In genomic region chr4:158799856-158800255, GRCh38 we compare ENCODE assay signal across 20 cellular contexts.
"Had no signal": no experiment of that assay in that cellular context is flagged by ENCODE, and none has a peak within 500 bp of the region (broad histone marks: within the 10 kb centered on the region; RNA-seq: fewer than 3 reads in every experiment).

No MANE protein-coding gene starts in this region.

- H3K27me3 ChIP-seq: brain microvascular endothelial cell had no signal

- H3K27ac Mint-ChIP-seq: activated naive CD4-positive, alpha-beta T cell treated with anti-CD3 and anti-CD28 coated beads, Interleukin-2, amount 50 U/mL, for 72 hours; dendritic cell treated with granulocyte-macrophage colony-stimulating factor and Interleukin-4, amounts not matched to agents 40 ng/mL and 50 ng/mL, for 4 days; immature natural killer cell; stimulated activated effector memory CD8-positive, alpha-beta T cell treated with anti-CD3 and anti-CD28 coated beads, Interleukin-12 subunit alpha, Interleukin-12 subunit beta, amount 100 ng/mL, for 72 hours; T-cell; type B pancreatic cell; WTC11 had no signal

- H3K4me3 Mint-ChIP-seq: dendritic cell treated with granulocyte-macrophage colony-stimulating factor and Interleukin-4, amounts not matched to agents 40 ng/mL and 50 ng/mL, for 4 days; effector memory CD8-positive, alpha-beta T cell; immature natural killer cell; neural crest cell; stimulated activated effector memory CD8-positive, alpha-beta T cell treated with anti-CD3 and anti-CD28 coated beads, Interleukin-12 subunit alpha, Interleukin-12 subunit beta, amount 100 ng/mL, for 72 hours; T-cell; type B pancreatic cell; WTC11 had no signal

- H3K9me3 Mint-ChIP-seq: activated naive CD4-positive, alpha-beta T cell treated with anti-CD3 and anti-CD28 coated beads, Interleukin-2, amount 50 U/mL, for 72 hours; dendritic cell treated with granulocyte-macrophage colony-stimulating factor and Interleukin-4, amounts not matched to agents 40 ng/mL and 50 ng/mL, for 4 days; effector memory CD8-positive, alpha-beta T cell; immature natural killer cell; neural crest cell; stimulated activated effector memory CD8-positive, alpha-beta T cell treated with anti-CD3 and anti-CD28 coated beads, Interleukin-12 subunit alpha, Interleukin-12 subunit beta, amount 100 ng/mL, for 72 hours; T-cell; type B pancreatic cell; WTC11 had no signal

- H3K27me3 Mint-ChIP-seq: dendritic cell treated with granulocyte-macrophage colony-stimulating factor and Interleukin-4, amounts not matched to agents 40 ng/mL and 50 ng/mL, for 4 days; effector memory CD8-positive, alpha-beta T cell; T-cell; type B pancreatic cell had no signal

- FAIRE-seq: small intestine had no signal

- ATAC-seq: activated naive CD4-positive, alpha-beta T cell treated with anti-CD3 and anti-CD28 coated beads, Interleukin-2, amount 50 U/mL, for 72 hours; effector memory CD8-positive, alpha-beta T cell; esophagus mucosa; stimulated activated effector memory CD8-positive, alpha-beta T cell treated with anti-CD3 and anti-CD28 coated beads, Interleukin-12 subunit alpha, Interleukin-12 subunit beta, amount 100 ng/mL, for 72 hours; WTC11 had no signal

- H3K27ac ChIP-seq: brain microvascular endothelial cell, SK-N-MC had no signal

- H3K4me3 ChIP-seq: SK-N-MC had no signal

- H3K36me3 ChIP-seq: brain microvascular endothelial cell had no signal

- H3K36me3 Mint-ChIP-seq: activated naive CD4-positive, alpha-beta T cell treated with anti-CD3 and anti-CD28 coated beads, Interleukin-2, amount 50 U/mL, for 72 hours; immature natural killer cell; stimulated activated effector memory CD8-positive, alpha-beta T cell treated with anti-CD3 and anti-CD28 coated beads, Interleukin-12 subunit alpha, Interleukin-12 subunit beta, amount 100 ng/mL, for 72 hours; T-cell; type B pancreatic cell; WTC11 had no signal

- DNase-seq: activated CD4-positive, alpha-beta T cell treated with anti-CD3 and anti-CD28 coated beads, Interleukin-2, amount 50 U/mL, for 1 hour; activated effector memory CD4-positive, alpha-beta T cell treated with Interleukin-2 at 50 U/mL for 16 hours; amniotic stem cell; brain microvascular endothelial cell; cerebellar nuclear complex; effector memory CD8-positive, alpha-beta T cell; glutamatergic neuron; immature natural killer cell; left cardiac atrium; mesenchymal stem cell; small intestine; T-cell had no signal
